9 cellular contexts compared by ENCODE assay signal in the genomic region with DNA sequence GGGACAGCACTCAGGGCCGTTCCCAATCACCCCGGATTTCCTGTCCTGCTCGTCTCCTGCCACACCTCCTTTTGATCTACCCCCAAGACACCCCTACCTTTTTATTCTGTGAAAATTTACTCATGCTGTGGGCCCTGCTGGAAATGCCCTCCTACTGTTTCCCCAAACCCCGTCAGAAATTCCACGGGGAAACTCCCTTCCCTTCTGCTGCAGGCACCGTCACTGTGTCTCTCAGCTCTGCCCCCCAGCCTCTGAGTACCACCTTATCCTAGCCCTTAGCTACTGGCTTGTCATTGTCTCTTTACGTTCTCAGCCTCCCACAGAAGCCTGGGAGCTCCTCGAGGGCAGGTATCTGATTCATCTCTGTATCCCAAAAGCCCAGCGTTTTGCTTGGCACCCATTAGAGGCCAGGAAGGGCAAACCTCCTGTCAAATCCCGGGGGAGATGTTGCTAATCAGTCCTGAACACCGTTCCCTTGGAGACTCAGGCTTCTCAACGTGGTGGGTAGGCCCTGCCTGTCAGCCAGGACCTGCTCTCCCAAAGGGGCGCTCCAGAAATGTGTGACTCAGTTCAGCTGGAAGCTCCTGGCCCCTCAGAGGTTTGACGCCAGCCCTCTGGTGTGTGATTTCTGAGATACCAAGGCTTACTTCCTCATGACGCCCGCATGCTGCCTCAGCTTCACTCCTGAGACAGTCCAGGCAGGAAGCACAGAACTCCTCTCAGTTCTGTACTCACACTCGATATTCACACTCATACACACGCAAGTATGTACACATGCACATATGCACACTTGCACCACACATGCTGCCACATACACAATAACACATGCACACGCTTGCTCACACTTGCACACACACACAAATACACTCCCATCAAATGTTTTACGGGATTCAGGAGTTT. TPM values are rescaled to one million over a fixed set of nuclear protein-coding genes. Genes with fewer than 3 reads are reported as not detected.
DNase-seq lines count a peak whose midpoint lies in the region; ATAC-seq and TF ChIP-seq lines count a peak whose summit lies in the region.
"Had no signal": no experiment of that assay in that cellular context is flagged by ENCODE, and none has a peak within 500 bp of the region (broad histone marks: within the 10 kb centered on the region; RNA-seq: fewer than 3 reads in every experiment).

No MANE protein-coding gene starts in this region.

- no peaks in the 10 kb centered on the region for H3K36me3 ChIP-seq in mucosa of descending colon (ENCODE audit: low read depth)

- H3K9me3 ChIP-seq in mucosa of descending colon = no peaks in the 10 kb centered on the region

- peak; percentile 44 for DNase-seq in HT1080 (ENCODE audit: low read depth)
- peak; percentile 14 for DNase-seq in germinal center (ENCODE audit: low spot score)
- no peak for DNase-seq in stimulated activated naive CD4-positive, alpha-beta T cell (lab: John Stamatoyannopoulos, UW)
- no peak for DNase-seq in mesenteric fat pad (ENCODE audit: low spot score)
- DNase-seq in mucosa of descending colon = no peak
- no peak for DNase-seq in DMS114 treated with DMSO at 0.1 percent for 48 hours (lab: John Stamatoyannopoulos, UW; ENCODE audit: unreplicated experiment)
- DNase-seq: nucleus accumbens had no signal

- H3K4me1 ChIP-seq in mucosa of descending colon (ENCODE audit: low read depth) = no peaks in the 10 kb centered on the region

- intact Hi-C loops in mucosa of descending colon (cut with DNase I, micrococcal nuclease) = no loop called here

- TF ChIP-seq CTCF in mucosa of descending colon (IDR thresholded peaks at IDR 0.05) = no peak

- ATAC-seq in GM18502 (IDR thresholded peaks at IDR 0.05; ENCODE audit: poor library complexity, unreplicated experiment) (peak; percentile 10), GM21576 (IDR thresholded peaks at IDR 0.05; ENCODE audit: unreplicated experiment) (peak; percentile 2), mucosa of descending colon (no peak)

- no peak overlapping the region for H3K4me3 ChIP-seq in mucosa of descending colon

RNA-seq across cellular contexts. Expression of a gene that starts 50.7 kb away (rescaled TPM):
- 139 and 149 TPM in 2 replicates for total RNA-seq in HT1080 (2014; rRNA removed; shearing (Covaris generic))
- 114 and 132 TPM in 2 replicates for polyA plus RNA-seq in HT1080 (2015; cell fraction: cytosol; rRNA removed)
- polyA plus RNA-seq in HT1080 (2015; cell fraction: nucleus; rRNA removed) = 99.3 and 103 TPM in 2 replicates
- total RNA-seq in mesenteric fat pad = 80.5 TPM
- total RNA-seq in mucosa of descending colon = 10 to 100 TPM; 63.0 to 81.3 (median 79.5) TPM

Comparison
In these comparisons a context has a peak if more than half of its experiments do, and no peak if none do; other contexts are left out.
1. DNase-seq: peak in HT1080 (single experiment) and germinal center (single experiment); none in stimulated activated naive CD4-positive, alpha-beta T cell (0 of 6), mesenteric fat pad (single experiment), mucosa of descending colon (0 of 3) and DMS114 treated with DMSO at 0.1 percent for 48 hours (single experiment).